Comparison of ENCODE assay signal across 21 cellular contexts in genomic region chr12:52648012-52648550, GRCh38. TPM values are rescaled to one million over a fixed set of nuclear protein-coding genes. Genes with fewer than 3 reads are reported as not detected.
"Had no signal": no experiment of that assay in that cellular context is flagged by ENCODE, and none has a peak within 500 bp of the region (broad histone marks: within the 10 kb centered on the region; RNA-seq: fewer than 3 reads in every experiment).

No MANE protein-coding gene starts in this region.

- H3K9me3 Mint-ChIP-seq: activated naive CD8-positive, alpha-beta T cell treated with anti-CD3 and anti-CD28 coated beads for 36 hours; activated T-cell treated with anti-CD3 and anti-CD28 coated beads, Interleukin-2, amount 50 U/mL, for 72 hours; stimulated activated memory B cell treated with anti-CD40 and anti-IgM and Interleukin-4, amounts not matched to agents 10 μg/mL and 1 μg/mL and 100 μg/mL, for 72 hours; type B pancreatic cell had no signal

- H3K4me3 Mint-ChIP-seq: activated naive CD8-positive, alpha-beta T cell treated with anti-CD3 and anti-CD28 coated beads for 36 hours; activated T-cell treated with anti-CD3 and anti-CD28 coated beads, Interleukin-2, amount 50 U/mL, for 72 hours; brain; stimulated activated memory B cell treated with anti-CD40 and anti-IgM and Interleukin-4, amounts not matched to agents 10 μg/mL and 1 μg/mL and 100 μg/mL, for 72 hours; type B pancreatic cell had no signal

- H3K36me3 Mint-ChIP-seq: brain; stimulated activated memory B cell treated with anti-CD40 and anti-IgM and Interleukin-4, amounts not matched to agents 10 μg/mL and 1 μg/mL and 100 μg/mL, for 72 hours; type B pancreatic cell had no signal

- H3K36me3 ChIP-seq: gastroesophageal sphincter, heart left ventricle, pancreas had no signal

- H3K27ac Mint-ChIP-seq: activated naive CD8-positive, alpha-beta T cell treated with anti-CD3 and anti-CD28 coated beads for 36 hours; activated T-cell treated with anti-CD3 and anti-CD28 coated beads, Interleukin-2, amount 50 U/mL, for 72 hours; brain; stimulated activated memory B cell treated with anti-CD40 and anti-IgM and Interleukin-4, amounts not matched to agents 10 μg/mL and 1 μg/mL and 100 μg/mL, for 72 hours; type B pancreatic cell had no signal

- H3K4me1 Mint-ChIP-seq: stimulated activated memory B cell treated with anti-CD40 and anti-IgM and Interleukin-4, amounts not matched to agents 10 μg/mL and 1 μg/mL and 100 μg/mL, for 72 hours had no signal

- H3K9me3 ChIP-seq: gastroesophageal sphincter, heart left ventricle, pancreas, testis had no signal

- DNase-seq: activated CD4-positive, alpha-beta T cell treated with anti-CD3 and anti-CD28 coated beads, Interleukin-2, amount 10 ng/mL, durations not matched to agents 24 days and 14 days; activated gamma-delta T cell; activated naive CD8-positive, alpha-beta T cell treated with anti-CD3 and anti-CD28 coated beads for 36 hours; activated T-cell treated with anti-CD3 and anti-CD28 coated beads, Interleukin-2, amount 50 U/mL, for 72 hours; caudate nucleus; heart left ventricle; kidney glomerular epithelial cell; left ventricle myocardium superior; pancreas; stimulated activated CD4-positive, alpha-beta T cell treated with anti-CD3 and anti-CD28 coated beads, Interleukin-4, amount 100 ng/mL, for 24 hours; T-helper 1 cell; testis had no signal

- ATAC-seq: activated T-cell treated with anti-CD3 and anti-CD28 coated beads, Interleukin-2, amount 50 U/mL, for 72 hours; esophagus mucosa; gastroesophageal sphincter; heart left ventricle; left ventricle myocardium superior; pancreas; sciatic nerve; stimulated activated memory B cell treated with anti-CD40 and anti-IgM and Interleukin-4, amounts not matched to agents 10 μg/mL and 1 μg/mL and 100 μg/mL, for 72 hours had no signal

- H3K4me3 ChIP-seq: gastroesophageal sphincter, heart left ventricle, pancreas, smooth muscle cell, testis had no signal

- H3K27ac ChIP-seq: gastroesophageal sphincter, heart left ventricle, pancreas, testis had no signal

- H3K27me3 ChIP-seq: pancreas, testis had no signal

- H3K4me1 ChIP-seq: gastroesophageal sphincter, heart left ventricle, pancreas, testis had no signal

- H3K27me3 Mint-ChIP-seq: activated naive CD8-positive, alpha-beta T cell treated with anti-CD3 and anti-CD28 coated beads for 36 hours had no signal

RNA-seq across cellular contexts. Expression of gene KRT2, which starts 3.9 kb away (rescaled TPM):
- total RNA-seq: activated CD4-positive, alpha-beta T cell treated with anti-CD3 and anti-CD28 coated beads, Interleukin-2, amount 10 ng/mL, durations not matched to agents 24 days and 14 days; activated CD8-positive, alpha-beta memory T cell treated with anti-CD3 and anti-CD28 coated beads for 36 hours; activated naive CD8-positive, alpha-beta T cell treated with anti-CD3 and anti-CD28 coated beads for 36 hours; activated T-cell treated with anti-CD3 and anti-CD28 coated beads, Interleukin-2, amount 50 U/mL, for 72 hours; esophagus mucosa; gastroesophageal sphincter; heart left ventricle; left ventricle myocardium superior; pancreas; pulmonary artery endothelial cell; sciatic nerve; smooth muscle cell; testis had no signal
- polyA plus RNA-seq: heart left ventricle, smooth muscle cell had no signal

RNA-seq across cellular contexts. Expression of gene KRT73, which starts 29.7 kb away (rescaled TPM):
- total RNA-seq: activated CD4-positive, alpha-beta T cell treated with anti-CD3 and anti-CD28 coated beads, Interleukin-2, amount 10 ng/mL, durations not matched to agents 24 days and 14 days; activated CD8-positive, alpha-beta memory T cell treated with anti-CD3 and anti-CD28 coated beads for 36 hours; esophagus mucosa; gastroesophageal sphincter; heart left ventricle; left ventricle myocardium superior; pancreas; pulmonary artery endothelial cell; sciatic nerve; smooth muscle cell had no signal
- polyA plus RNA-seq: heart left ventricle, pancreas, smooth muscle cell had no signal

RNA-seq across cellular contexts. Expression of gene KRT1, which starts 32.1 kb away (rescaled TPM):
- total RNA-seq: activated CD4-positive, alpha-beta T cell treated with anti-CD3 and anti-CD28 coated beads, Interleukin-2, amount 10 ng/mL, durations not matched to agents 24 days and 14 days; activated CD8-positive, alpha-beta memory T cell treated with anti-CD3 and anti-CD28 coated beads for 36 hours; activated naive CD8-positive, alpha-beta T cell treated with anti-CD3 and anti-CD28 coated beads for 36 hours; activated T-cell treated with anti-CD3 and anti-CD28 coated beads, Interleukin-2, amount 50 U/mL, for 72 hours; gastroesophageal sphincter; pulmonary artery endothelial cell; testis had no signal
- polyA plus RNA-seq: heart left ventricle, pancreas had no signal

RNA-seq across cellular contexts. Expression of gene KRT72, which starts 46.8 kb away (rescaled TPM):
- total RNA-seq: activated CD8-positive, alpha-beta memory T cell treated with anti-CD3 and anti-CD28 coated beads for 36 hours; esophagus mucosa; gastroesophageal sphincter; heart left ventricle; left ventricle myocardium superior; pulmonary artery endothelial cell; smooth muscle cell had no signal
- polyA plus RNA-seq: heart left ventricle, pancreas, smooth muscle cell had no signal

RNA-seq across cellular contexts. Expression of gene KRT77, which starts 55.2 kb away (rescaled TPM):
- total RNA-seq: activated CD4-positive, alpha-beta T cell treated with anti-CD3 and anti-CD28 coated beads, Interleukin-2, amount 10 ng/mL, durations not matched to agents 24 days and 14 days; activated CD8-positive, alpha-beta memory T cell treated with anti-CD3 and anti-CD28 coated beads for 36 hours; activated naive CD8-positive, alpha-beta T cell treated with anti-CD3 and anti-CD28 coated beads for 36 hours; activated T-cell treated with anti-CD3 and anti-CD28 coated beads, Interleukin-2, amount 50 U/mL, for 72 hours; esophagus mucosa; gastroesophageal sphincter; heart left ventricle; left ventricle myocardium superior; pancreas; pulmonary artery endothelial cell; sciatic nerve had no signal
- polyA plus RNA-seq: heart left ventricle, smooth muscle cell had no signal
